2 cellular contexts compared by ENCODE assay signal in genomic region chr2:176584333-176584732, GRCh38.
TF ChIP-seq lines count a peak whose summit lies in the region.

No MANE protein-coding gene starts in this region.

TF ChIP-seq in HCT116, 20 proteins besides CTCF, POLR2A, EP300 and RAD21 (continued from another document):
- TF ChIP-seq, protein P1, sequence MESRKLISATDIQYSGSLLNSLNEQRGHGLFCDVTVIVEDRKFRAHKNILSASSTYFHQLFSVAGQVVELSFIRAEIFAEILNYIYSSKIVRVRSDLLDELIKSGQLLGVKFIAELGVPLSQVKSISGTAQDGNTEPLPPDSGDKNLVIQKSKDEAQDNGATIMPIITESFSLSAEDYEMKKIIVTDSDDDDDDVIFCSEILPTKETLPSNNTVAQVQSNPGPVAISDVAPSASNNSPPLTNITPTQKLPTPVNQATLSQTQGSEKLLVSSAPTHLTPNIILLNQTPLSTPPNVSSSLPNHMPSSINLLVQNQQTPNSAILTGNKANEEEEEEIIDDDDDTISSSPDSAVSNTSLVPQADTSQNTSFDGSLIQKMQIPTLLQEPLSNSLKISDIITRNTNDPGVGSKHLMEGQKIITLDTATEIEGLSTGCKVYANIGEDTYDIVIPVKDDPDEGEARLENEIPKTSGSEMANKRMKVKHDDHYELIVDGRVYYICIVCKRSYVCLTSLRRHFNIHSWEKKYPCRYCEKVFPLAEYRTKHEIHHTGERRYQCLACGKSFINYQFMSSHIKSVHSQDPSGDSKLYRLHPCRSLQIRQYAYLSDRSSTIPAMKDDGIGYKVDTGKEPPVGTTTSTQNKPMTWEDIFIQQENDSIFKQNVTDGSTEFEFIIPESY (IDR thresholded peaks at IDR 0.05; ENCODE audit: extremely low read depth, insufficient replicate concordance, low read length), result no peak
- TF ChIP-seq MAX (IDR thresholded peaks at IDR 0.05) (no peak), TCF7L2 (IDR thresholded peaks at IDR 0.05; ENCODE audit: borderline replicate concordance, extremely low read depth, insufficient read depth, insufficient read length) (no peak), SP1 (IDR thresholded peaks at IDR 0.05; ENCODE audit: low read depth) (no peak), SRF (IDR thresholded peaks at IDR 0.05; ENCODE audit: low read depth) (no peak), JUND (IDR thresholded peaks at IDR 0.05) (no peak), EZH2phosphoT487 (IDR thresholded peaks at IDR 0.05; ENCODE audit: borderline replicate concordance) (no peak), CBX3 (IDR thresholded peaks at IDR 0.05; ENCODE audit: low read depth) (no peak), EZH2 (IDR thresholded peaks at IDR 0.05) (no peak), FOSL1 (IDR thresholded peaks at IDR 0.05; ENCODE audit: low read depth) (no peak), POLR2AphosphoS5 (IDR thresholded peaks at IDR 0.05; ENCODE audit: low read depth, low read length) (no peak), SIN3A (IDR thresholded peaks at IDR 0.05; ENCODE audit: low read depth) (no peak)
- TF ChIP-seq, protein P2, sequence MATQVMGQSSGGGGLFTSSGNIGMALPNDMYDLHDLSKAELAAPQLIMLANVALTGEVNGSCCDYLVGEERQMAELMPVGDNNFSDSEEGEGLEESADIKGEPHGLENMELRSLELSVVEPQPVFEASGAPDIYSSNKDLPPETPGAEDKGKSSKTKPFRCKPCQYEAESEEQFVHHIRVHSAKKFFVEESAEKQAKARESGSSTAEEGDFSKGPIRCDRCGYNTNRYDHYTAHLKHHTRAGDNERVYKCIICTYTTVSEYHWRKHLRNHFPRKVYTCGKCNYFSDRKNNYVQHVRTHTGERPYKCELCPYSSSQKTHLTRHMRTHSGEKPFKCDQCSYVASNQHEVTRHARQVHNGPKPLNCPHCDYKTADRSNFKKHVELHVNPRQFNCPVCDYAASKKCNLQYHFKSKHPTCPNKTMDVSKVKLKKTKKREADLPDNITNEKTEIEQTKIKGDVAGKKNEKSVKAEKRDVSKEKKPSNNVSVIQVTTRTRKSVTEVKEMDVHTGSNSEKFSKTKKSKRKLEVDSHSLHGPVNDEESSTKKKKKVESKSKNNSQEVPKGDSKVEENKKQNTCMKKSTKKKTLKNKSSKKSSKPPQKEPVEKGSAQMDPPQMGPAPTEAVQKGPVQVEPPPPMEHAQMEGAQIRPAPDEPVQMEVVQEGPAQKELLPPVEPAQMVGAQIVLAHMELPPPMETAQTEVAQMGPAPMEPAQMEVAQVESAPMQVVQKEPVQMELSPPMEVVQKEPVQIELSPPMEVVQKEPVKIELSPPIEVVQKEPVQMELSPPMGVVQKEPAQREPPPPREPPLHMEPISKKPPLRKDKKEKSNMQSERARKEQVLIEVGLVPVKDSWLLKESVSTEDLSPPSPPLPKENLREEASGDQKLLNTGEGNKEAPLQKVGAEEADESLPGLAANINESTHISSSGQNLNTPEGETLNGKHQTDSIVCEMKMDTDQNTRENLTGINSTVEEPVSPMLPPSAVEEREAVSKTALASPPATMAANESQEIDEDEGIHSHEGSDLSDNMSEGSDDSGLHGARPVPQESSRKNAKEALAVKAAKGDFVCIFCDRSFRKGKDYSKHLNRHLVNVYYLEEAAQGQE (IDR thresholded peaks at IDR 0.05; ENCODE audit: low read depth), result no peak
TF ChIP-seq in HCT116: peak in this region for 0.

TF ChIP-seq in SK-N-SH treated with all-trans-retinoic acid at 6 μM for 48 hours, 23 proteins besides CTCF, POLR2A, EP300 and RAD21:
- no peak for TF ChIP-seq TSHZ2 (CRISPR knock-in tag; IDR thresholded peaks at IDR 0.05)
- TF ChIP-seq, protein P3, sequence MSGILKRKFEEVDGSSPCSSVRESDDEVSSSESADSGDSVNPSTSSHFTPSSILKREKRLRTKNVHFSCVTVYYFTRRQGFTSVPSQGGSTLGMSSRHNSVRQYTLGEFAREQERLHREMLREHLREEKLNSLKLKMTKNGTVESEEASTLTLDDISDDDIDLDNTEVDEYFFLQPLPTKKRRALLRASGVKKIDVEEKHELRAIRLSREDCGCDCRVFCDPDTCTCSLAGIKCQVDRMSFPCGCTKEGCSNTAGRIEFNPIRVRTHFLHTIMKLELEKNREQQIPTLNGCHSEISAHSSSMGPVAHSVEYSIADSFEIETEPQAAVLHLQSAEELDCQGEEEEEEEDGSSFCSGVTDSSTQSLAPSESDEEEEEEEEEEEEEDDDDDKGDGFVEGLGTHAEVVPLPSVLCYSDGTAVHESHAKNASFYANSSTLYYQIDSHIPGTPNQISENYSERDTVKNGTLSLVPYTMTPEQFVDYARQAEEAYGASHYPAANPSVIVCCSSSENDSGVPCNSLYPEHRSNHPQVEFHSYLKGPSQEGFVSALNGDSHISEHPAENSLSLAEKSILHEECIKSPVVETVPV (CRISPR knock-in tag; IDR thresholded peaks at IDR 0.05), result no peak
- no peak for TF ChIP-seq ESRRG (CRISPR knock-in tag; IDR thresholded peaks at IDR 0.05)
TF ChIP-seq in SK-N-SH treated with all-trans-retinoic acid at 6 μM for 48 hours: peak in this region for 0.
